In genomic region chr1:225545649-225546048, GRCh38 we compare ENCODE assay signal across 27 cellular contexts.
"Had no signal": no experiment of that assay in that cellular context is flagged by ENCODE, and none has a peak within 500 bp of the region (broad histone marks: within the 10 kb centered on the region; RNA-seq: fewer than 3 reads in every experiment).

No MANE protein-coding gene starts in this region.

- H3K9me3 Mint-ChIP-seq: mesothelial cell of epicardium; naive B cell; natural killer cell; neural crest cell; stimulated activated naive B cell treated with anti-CD40 and anti-IgM and Interleukin-4, amounts not matched to agents 10 μg/mL and 1 μg/mL and 100 μg/mL, for 72 hours had no signal

- DNase-seq: islet precursor cell; left ventricle myocardium inferior; mesendoderm; naive B cell; natural killer cell; occipital lobe; ovary; right lobe of liver; stimulated activated CD4-positive, alpha-beta T cell treated with anti-CD3 and anti-CD28 coated beads, Interleukin-12 subunit alpha, Interleukin-12 subunit beta, amount 100 ng/mL, for 4 hours; stimulated activated CD4-positive, alpha-beta T cell treated with anti-CD3 and anti-CD28 coated beads, Interleukin-15, amount 100 ng/mL, for 24 hours; stimulated activated CD4-positive, alpha-beta T cell treated with anti-CD3 and anti-CD28 coated beads, Interleukin-2, amount 100 ng/mL, for 24 hours; stimulated activated CD4-positive, alpha-beta T cell treated with anti-CD3 and anti-CD28 coated beads, Interleukin-4, amount 100 ng/mL, for 1 hour; stimulated activated naive B cell treated with anti-CD40 and anti-IgM and Interleukin-4, amounts not matched to agents 10 μg/mL and 1 μg/mL and 100 μg/mL, for 72 hours; stimulated activated naive CD8-positive, alpha-beta T cell treated with anti-CD3 and anti-CD28 coated beads, Interleukin-15, Interleukin-2, amounts not matched to agents 100 U/mL and 50 U/mL, for 24 hours; stomach; tibial artery; trophoblast cell; upper lobe of right lung; uterus had no signal

- H3K9me3 ChIP-seq: left ventricle myocardium inferior, ovary, right atrium auricular region, right lobe of liver, stomach, suprapubic skin, thoracic aorta, tibial artery, upper lobe of right lung, uterus had no signal

- H3K27me3 ChIP-seq: hepatocyte, ovary, right atrium auricular region, right lobe of liver, stomach, suprapubic skin, tibial artery, upper lobe of right lung, uterus had no signal

- H3K36me3 ChIP-seq: left ventricle myocardium inferior, ovary, right atrium auricular region, right lobe of liver, stomach, suprapubic skin, thoracic aorta, tibial artery, upper lobe of right lung, uterus had no signal

- H3K27ac Mint-ChIP-seq: natural killer cell; stimulated activated naive B cell treated with anti-CD40 and anti-IgM and Interleukin-4, amounts not matched to agents 10 μg/mL and 1 μg/mL and 100 μg/mL, for 72 hours had no signal

- H3K4me2 ChIP-seq: hepatocyte had no signal

- H3K4me3 ChIP-seq: hepatocyte, left ventricle myocardium inferior, lung, ovary, right atrium auricular region, right lobe of liver, stomach, suprapubic skin, thoracic aorta, tibial artery, upper lobe of right lung, uterus had no signal

- H3K27me3 Mint-ChIP-seq: naive B cell; progenitor cell of endocrine pancreas; stimulated activated naive B cell treated with anti-CD40 and anti-IgM and Interleukin-4, amounts not matched to agents 10 μg/mL and 1 μg/mL and 100 μg/mL, for 72 hours had no signal

- H3K36me3 Mint-ChIP-seq: natural killer cell; stimulated activated naive B cell treated with anti-CD40 and anti-IgM and Interleukin-4, amounts not matched to agents 10 μg/mL and 1 μg/mL and 100 μg/mL, for 72 hours had no signal

- H2AFZ ChIP-seq: hepatocyte had no signal

- H3K27ac ChIP-seq: hepatocyte, left ventricle myocardium inferior, ovary, right atrium auricular region, right lobe of liver, suprapubic skin, tibial artery, upper lobe of right lung, uterus had no signal

- H3K4me3 Mint-ChIP-seq: mesothelial cell of epicardium; naive B cell; natural killer cell; neural crest cell; stimulated activated naive B cell treated with anti-CD40 and anti-IgM and Interleukin-4, amounts not matched to agents 10 μg/mL and 1 μg/mL and 100 μg/mL, for 72 hours had no signal
